Comparison of ENCODE assay signal across 8 cellular contexts in genomic region chr2:72826156-72826477, GRCh38. TPM values are rescaled to one million over a fixed set of nuclear protein-coding genes. Genes with fewer than 3 reads are reported as not detected.
DNase-seq lines count a peak whose midpoint lies in the region; ATAC-seq and TF ChIP-seq lines count a peak whose summit lies in the region.

No MANE protein-coding gene starts in this region.

- intact Hi-C loops in Calu3 (cut with micrococcal nuclease; ENCODE audit: unreplicated experiment) (no loop called here), psoas muscle (cut with DNase I) (loop anchor here in 1 of 2 donors (10.0 kb wide), 1 partner anchor 51 kb away; no protein-coding TSS in a partner anchor)

- H3K27ac ChIP-seq in SJCRH30: no peak overlapping the region
- no peak overlapping the region for H3K27ac ChIP-seq in psoas muscle

- H3K9me3 ChIP-seq in SJCRH30 (replicated peaks): peaks cover 4% of the 10 kb centered on the region; the same call in 1 of the 2 replicates
- no peaks in the 10 kb centered on the region for H3K9me3 ChIP-seq in psoas muscle

- H3K4me3 Mint-ChIP-seq in Calu3 (ENCODE audit: low read depth, unreplicated experiment): peak overlapping the region; percentile 84

- H3K27me3 Mint-ChIP-seq in Calu3 (ENCODE audit: unreplicated experiment): no peaks in the 10 kb centered on the region

- H3K27ac Mint-ChIP-seq in Calu3 (ENCODE audit: unreplicated experiment): peak overlapping the region; percentile 62

- H3K4me1 ChIP-seq in SJCRH30: peaks cover 15% of the 10 kb centered on the region
- H3K4me1 ChIP-seq in psoas muscle: peaks cover 19% of the 10 kb centered on the region

- no peak for ATAC-seq in psoas muscle

- H3K36me3 Mint-ChIP-seq in Calu3 (ENCODE audit: insufficient read depth, unreplicated experiment): peaks cover 19% of the 10 kb centered on the region

- H3K27me3 ChIP-seq in SJCRH30 (no peaks in the 10 kb centered on the region), psoas muscle (ENCODE audit: insufficient read depth in 3 of 3, low read length in 2 of 3) (no peaks in the 10 kb centered on the region)

- H3K4me1 Mint-ChIP-seq in Calu3 (ENCODE audit: low read depth, unreplicated experiment): peaks cover 44% of the 10 kb centered on the region

- DNase-seq in Calu3: no peak
- DNase-seq in SJCRH30: no peak
- DNase-seq in epithelial cell of proximal tubule (ENCODE audit: low read depth): no peak
- no peak for DNase-seq in psoas muscle
- no peak for DNase-seq in ecto neural progenitor cell (ENCODE audit: low spot score)
- no peak for DNase-seq in medulla oblongata (ENCODE audit: extremely low spot score)
- no peak for DNase-seq in NCI-H2107 treated with DMSO at 0.1 percent for 48 hours (lab: John Stamatoyannopoulos, UW; ENCODE audit: unreplicated experiment)
- no peak for DNase-seq in cerebellum (ENCODE audit: low spot score)

- H3K36me3 ChIP-seq in SJCRH30: no peaks in the 10 kb centered on the region
- no peaks in the 10 kb centered on the region for H3K36me3 ChIP-seq in psoas muscle (ENCODE audit: insufficient read depth in 1 of 2, low read depth in 1 of 2)

- no peaks in the 10 kb centered on the region for H3K9me3 Mint-ChIP-seq in Calu3 (ENCODE audit: low read depth, unreplicated experiment)

- WGBS in psoas muscle, 3 donors: 65 to 67% (median 66%) methylated on average over 10 of the region's 10 CpGs

- H3K4me3 ChIP-seq in SJCRH30: peak overlapping the region; percentile 91
- peak overlapping the region; percentile 77 for H3K4me3 ChIP-seq in epithelial cell of proximal tubule (ENCODE audit: low read depth, low read length)
- peak overlapping the region; percentile 94 for H3K4me3 ChIP-seq in psoas muscle

- no TSS peak for BruUV-seq in Calu3 (replicated peaks; lab: Mats Ljungman, UMichigan)

- TF ChIP-seq CTCF in Calu3 (IDR thresholded peaks at IDR 0.05; ENCODE audit: unreplicated experiment) (no peak), epithelial cell of proximal tubule (conservative IDR thresholded peaks at IDR 0.05; ENCODE audit: low read depth, low read length) (no peak), psoas muscle (IDR thresholded peaks at IDR 0.05) (no peak)

- CTCF ChIA-PET in Calu3 (lab: Charles Lee): no interaction called here

RNA-seq across cellular contexts. Expression of gene EXOC6B, which starts 0.3 kb away (rescaled TPM):
- total RNA-seq in Calu3 (2022): 26.4 and 26.6 TPM in 2 replicates
- total RNA-seq in SJCRH30 (2014; rRNA removed; shearing (Covaris generic)): 24.2 and 24.8 TPM in 2 replicates
- total RNA-seq in epithelial cell of proximal tubule: 7.3 and 7.7 TPM in 2 replicates
- total RNA-seq in psoas muscle: 10 to 100 TPM; 14.1 to 26.8 (median 20.4) TPM
- polyA plus RNA-seq in psoas muscle: 1 to 10 TPM; 4.4 to 7.9 (median 5.1) TPM
- total RNA-seq in cerebellum: 76.9 TPM
